Comparison of ENCODE assay signal across 8 cellular contexts in genomic region chr17:21284319-21285163, GRCh38. TPM values are rescaled to one million over a fixed set of nuclear protein-coding genes. Genes with fewer than 3 reads are reported as not detected.
DNase-seq lines count a peak whose midpoint lies in the region; ATAC-seq and TF ChIP-seq lines count a peak whose summit lies in the region.

Gene MAP2K3, plus strand, starts transcription at chr17:21284711. Its CDS starts 210 bp downstream, at chr17:21284921.

- no peaks in the 10 kb centered on the region for H3K9me3 Mint-ChIP-seq in T-cell

- H3K36me3 Mint-ChIP-seq in T-cell: no peaks in the 10 kb centered on the region

- H3K27me3 ChIP-seq in heart left ventricle (no peaks in the 10 kb centered on the region), upper lobe of left lung (peaks cover 0 to 4% (median 0%) of the 10 kb centered on the region in 4 donors)

- H3K4me1 Mint-ChIP-seq in T-cell: peaks cover 54 to 71% (median 56%) of the 10 kb centered on the region in 3 donors

- POLR2A ChIA-PET in T-cell (lab: Charles Lee): interaction anchor here in 1 of 2 donors (1.1 to 1.3 kb wide), 2 partner anchors 156 to 165 kb away, joined by 4 to 6 read pairs; no protein-coding TSS in a partner anchor

- CTCF ChIA-PET in T-cell (lab: Charles Lee): interaction anchor here in 1 of 2 donors (0.9 kb wide), 1 partner anchor 229 kb away, joined by 3 read pairs; no protein-coding TSS in a partner anchor

- peaks cover 16 to 72% (median 50%) of the 10 kb centered on the region in 12 donors for H3K4me1 ChIP-seq in heart left ventricle
- H3K4me1 ChIP-seq in upper lobe of left lung: peaks cover 49 to 64% (median 55%) of the 10 kb centered on the region in 4 donors

- H3K27ac Mint-ChIP-seq in T-cell: peak within 1 kb of the TSS; percentile 94 to 97

- TF ChIP-seq POLR2A in heart left ventricle (IDR thresholded peaks at IDR 0.05): peak; percentile 90 to 99
- TF ChIP-seq POLR2A in upper lobe of left lung (IDR thresholded peaks at IDR 0.05): peak; percentile 43 to 99 (median 96)

- intact Hi-C loops in heart left ventricle (cut with DNase I): loop anchor here in 9 of 10 donors (2.0 to 10.0 kb wide), 11 partner anchors 33 to 242 kb away; partner anchors contain the start of genes DHRS7B (in 2 of the 9), USP22 (in 2 of the 9) and TMEM11 (in 1 of the 9)
- intact Hi-C loops in posterior cingulate gyrus (cut with DNase I): loop anchor here (5.0 to 10.0 kb wide), 2 partner anchors 160 to 242 kb away; partner anchors contain the start of genes DHRS7B and USP22

- H3K9me3 ChIP-seq in heart left ventricle: no peaks in the 10 kb centered on the region
- no peaks in the 10 kb centered on the region for H3K9me3 ChIP-seq in upper lobe of left lung

- WGBS in adipose tissue, 3 donors: 0% methylated on average over 62 to 87 of the region's 88 CpGs
- WGBS in heart left ventricle, 4 donors: 0 to 1% (median 0%) methylated on average over 41 to 88 of the region's 88 CpGs
- WGBS in upper lobe of left lung, 2 donors: 0 to 2% methylated on average over 9 to 29 of the region's 88 CpGs

- peak within 1 kb of the TSS; percentile 80 for H3K4me3 ChIP-seq in GM12875 (ENCODE audit: low read depth, low read length)
- H3K4me3 ChIP-seq in heart left ventricle: peak within 1 kb of the TSS; percentile 49 to 99 (median 92)
- peak within 1 kb of the TSS; percentile 85 to 97 (median 91) for H3K4me3 ChIP-seq in upper lobe of left lung

- H3K27ac ChIP-seq in adipose tissue (ENCODE audit: low read depth, low read length) (peak within 1 kb of the TSS; percentile 89), heart left ventricle (peak within 1 kb of the TSS; percentile 83 to 99 (median 94)), upper lobe of left lung (peak within 1 kb of the TSS; percentile 94 to 99 (median 96))

- peak; percentile 100 for DNase-seq in NCI-H1436 (lab: John Stamatoyannopoulos, UW)
- DNase-seq in T-cell: peak; percentile 77 to 95 (median 85)
- DNase-seq in heart left ventricle: peak; percentile 99 to 100 (median 100)
- DNase-seq in posterior cingulate gyrus: peak; percentile 99 to 100 (median 100)
- DNase-seq in upper lobe of left lung: peak; percentile 99 to 100

- H3K27me3 Mint-ChIP-seq in T-cell: no peaks in the 10 kb centered on the region

- no peak for TF ChIP-seq CTCF in GM12875 (IDR thresholded peaks at IDR 0.05; ENCODE audit: borderline replicate concordance, insufficient read depth, low read depth, low read length)
- TF ChIP-seq CTCF in heart left ventricle (IDR thresholded peaks at IDR 0.05): peak in 1 of 12 donors; percentile 12
- peak in 1 of 6 experiments; percentile 23 for TF ChIP-seq CTCF in upper lobe of left lung (IDR thresholded peaks at IDR 0.05)

- no peak for TF ChIP-seq EP300 in upper lobe of left lung (IDR thresholded peaks at IDR 0.05)

- no peaks in the 10 kb centered on the region for H3K36me3 ChIP-seq in heart left ventricle
- no peaks in the 10 kb centered on the region for H3K36me3 ChIP-seq in upper lobe of left lung

- H3K4me3 Mint-ChIP-seq in T-cell: peak within 1 kb of the TSS; percentile 91 to 96 (median 91)

- ATAC-seq in HG02798 (IDR thresholded peaks at IDR 0.05; ENCODE audit: poor library complexity, unreplicated experiment): peak; percentile 86
- ATAC-seq in T-cell (replicated peaks in 1 of 4): peak; percentile 76 to 81 (median 78)
- ATAC-seq in heart left ventricle: peak; percentile 79 to 89 (median 86)
- peak; percentile 86 to 90 for ATAC-seq in upper lobe of left lung (ENCODE audit: low FRiP score in 2 of 2)

RNA-seq across cellular contexts. Expression of gene MAP2K3, which starts in this region (rescaled TPM):
- total RNA-seq in T-cell (10 to 100 TPM; 36.9 to 61.3 (median 57.1) TPM), heart left ventricle (100 to 1,000 TPM in 1 of 9 donors, 10 to 100 TPM in 8; 29.4 to 170 (median 54.4) TPM), upper lobe of left lung (100 to 1,000 TPM in 1 of 6 donors, 10 to 100 TPM in 5; 45.1 to 134 (median 79.5) TPM)
- polyA plus RNA-seq in adipose tissue (100 to 1,000 TPM in 1 of 3 donors, 10 to 100 TPM in 2; 16.2 to 102 (median 32.1) TPM), heart left ventricle (100 to 1,000 TPM in 1 of 2 donors, 10 to 100 TPM in 1; 29.6 to 156 TPM)

Comparison
In these comparisons a context has a peak if more than half of its experiments do, and no peak if none do; other contexts are left out.
1. Peak in every context shown above with its lines: DNase-seq, ATAC-seq, H3K4me3 ChIP-seq and H3K27ac ChIP-seq.